12 cellular contexts compared by ENCODE assay signal in the genomic region with DNA sequence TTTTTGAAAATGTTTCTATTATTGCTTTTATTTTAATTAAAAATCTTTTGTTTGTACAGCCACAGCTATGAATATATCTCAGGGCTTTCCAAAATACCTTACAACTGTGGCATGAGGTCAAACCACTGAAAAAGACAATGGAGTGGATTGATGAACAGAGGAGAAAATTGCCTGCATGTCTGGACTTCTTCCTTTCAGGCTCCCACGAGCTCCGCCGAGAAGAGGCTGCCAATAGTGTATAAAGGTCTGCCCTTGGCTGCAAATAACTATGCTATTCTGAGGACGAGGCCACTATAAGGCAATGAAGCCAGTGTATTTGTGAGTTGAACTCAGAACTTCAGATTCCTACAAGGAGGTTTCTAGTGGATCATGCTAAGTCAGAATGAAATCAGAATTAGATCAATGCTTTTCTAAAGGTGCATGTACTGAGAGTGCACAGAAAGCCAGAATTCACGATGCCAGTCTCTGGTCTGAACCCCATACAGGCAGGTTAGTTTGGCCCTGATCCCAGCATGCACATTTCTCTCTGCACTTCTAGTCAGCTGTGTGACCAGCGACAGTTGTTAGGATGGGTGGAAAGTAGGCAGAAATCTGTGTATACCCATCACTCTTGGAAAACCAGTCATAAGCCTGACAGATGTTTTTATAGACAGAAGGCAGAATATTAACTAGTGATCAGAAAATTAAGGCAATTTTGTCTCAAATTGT. TPM values are rescaled to one million over a fixed set of nuclear protein-coding genes. Genes with fewer than 3 reads are reported as not detected.
DNase-seq lines count a peak whose midpoint lies in the region; ATAC-seq, FAIRE-seq and TF ChIP-seq lines count a peak whose summit lies in the region.
"Had no signal": no experiment of that assay in that cellular context is flagged by ENCODE, and none has a peak within 500 bp of the region (broad histone marks: within the 10 kb centered on the region; RNA-seq: fewer than 3 reads in every experiment).

No MANE protein-coding gene starts in this region.

- H3K9me3 Mint-ChIP-seq in glutamatergic neuron (ENCODE audit: unreplicated experiment) = no peaks in the 10 kb centered on the region
- H3K9me3 Mint-ChIP-seq: endodermal cell, neural progenitor cell had no signal

- peak; percentile 51 for DNase-seq in NCI-H1105 treated with DMSO at 0.1 percent for 48 hours (lab: John Stamatoyannopoulos, UW)
- peak in 24 of 61 donors; percentile 1 to 46 (median 8) for DNase-seq in caudate nucleus (lab: John Stamatoyannopoulos, UW)
- DNase-seq in keratinocyte (ENCODE audit: low read depth, low spot score) = no peak
- no peak for DNase-seq in glutamatergic neuron
- no peak for DNase-seq in stimulated activated CD4-positive, alpha-beta T cell treated with anti-CD3 and anti-CD28 coated beads, Interleukin-4, amount 100 ng/mL, for 24 hours
- DNase-seq: activated CD8-positive, alpha-beta memory T cell treated with anti-CD3 and anti-CD28 coated beads, Interleukin-2, amount 10 ng/mL, durations not matched to agents 7 days and 5 days; endodermal cell; SHP77 had no signal

- H4K20me1 ChIP-seq in keratinocyte (ENCODE audit: control insufficient read depth, extremely low read depth, insufficient read depth, low read length) = no peaks in the 10 kb centered on the region

- H3K4me1 Mint-ChIP-seq in glutamatergic neuron (ENCODE audit: low read depth, unreplicated experiment) = no peaks in the 10 kb centered on the region
- H3K4me1 Mint-ChIP-seq: neural progenitor cell had no signal

- H3K27me3 ChIP-seq in keratinocyte (ENCODE audit: control insufficient read depth, extremely low read depth, insufficient read depth, low read length) = no peaks in the 10 kb centered on the region
- no peaks in the 10 kb centered on the region for H3K27me3 ChIP-seq in stomach smooth muscle (ENCODE audit: control insufficient read depth in 1 of 2, insufficient read depth in 2 of 2, low read length in 2 of 2)
- H3K27me3 ChIP-seq: neural progenitor cell had no signal

- no peaks in the 10 kb centered on the region for H3K36me3 Mint-ChIP-seq in glutamatergic neuron (ENCODE audit: unreplicated experiment)
- H3K36me3 Mint-ChIP-seq: activated CD8-positive, alpha-beta memory T cell treated with anti-CD3 and anti-CD28 coated beads, Interleukin-2, amount 10 ng/mL, durations not matched to agents 7 days and 5 days; neural progenitor cell had no signal

- H3K27ac ChIP-seq in caudate nucleus (ENCODE audit: low read depth, low read length) = peak overlapping the region; percentile 24
- H3K27ac ChIP-seq in keratinocyte (ENCODE audit: control insufficient read depth, insufficient read depth, low read length) = no peak overlapping the region
- peak overlapping the region; percentile 19 for H3K27ac ChIP-seq in stomach smooth muscle (ENCODE audit: low read length)
- H3K27ac ChIP-seq: neural progenitor cell had no signal

- H3K27me3 Mint-ChIP-seq in glutamatergic neuron (ENCODE audit: unreplicated experiment) = no peaks in the 10 kb centered on the region

- H3K4me1 ChIP-seq in keratinocyte (ENCODE audit: control insufficient read depth, extremely low read depth, insufficient read depth, low read length) = peaks cover 10% of the 10 kb centered on the region
- H3K4me1 ChIP-seq in stomach smooth muscle (ENCODE audit: control insufficient read depth, insufficient read depth, low read length) = peaks cover 17% of the 10 kb centered on the region
- H3K4me1 ChIP-seq: neural progenitor cell had no signal

- H3K9me1 ChIP-seq in keratinocyte (ENCODE audit: control insufficient read depth, extremely low read depth, insufficient read depth, low read length) = no peaks in the 10 kb centered on the region

- no peaks in the 10 kb centered on the region for H3K9me3 ChIP-seq in keratinocyte (ENCODE audit: control insufficient read depth, low read depth, low read length)
- no peaks in the 10 kb centered on the region for H3K9me3 ChIP-seq in stomach smooth muscle (ENCODE audit: control insufficient read depth in 2 of 2, low read length in 2 of 2)

- H3K79me2 ChIP-seq in keratinocyte (ENCODE audit: control insufficient read depth, insufficient read depth, low read length) = no peaks in the 10 kb centered on the region

- no peak overlapping the region for H3K4me3 ChIP-seq in keratinocyte (ENCODE audit: control insufficient read depth in 2 of 3, extremely low read depth in 1 of 3, insufficient read depth in 2 of 3, low read depth in 1 of 3, low read length in 3 of 3)
- no peak overlapping the region for H3K4me3 ChIP-seq in stomach smooth muscle (ENCODE audit: low read length in 2 of 2)
- H3K4me3 ChIP-seq: neural progenitor cell had no signal

- ATAC-seq in GM18907 (IDR thresholded peaks at IDR 0.05; ENCODE audit: unreplicated experiment) (no peak), GM21717 (IDR thresholded peaks at IDR 0.05; ENCODE audit: unreplicated experiment) (no peak)
- ATAC-seq: activated CD8-positive, alpha-beta memory T cell treated with anti-CD3 and anti-CD28 coated beads, Interleukin-2, amount 10 ng/mL, durations not matched to agents 7 days and 5 days had no signal

- no peak overlapping the region for H3K4me3 Mint-ChIP-seq in glutamatergic neuron (ENCODE audit: unreplicated experiment)
- H3K4me3 Mint-ChIP-seq: activated CD8-positive, alpha-beta memory T cell treated with anti-CD3 and anti-CD28 coated beads, Interleukin-2, amount 10 ng/mL, durations not matched to agents 7 days and 5 days; endodermal cell; neural progenitor cell had no signal

- no peak overlapping the region for H3K9ac ChIP-seq in keratinocyte (ENCODE audit: control insufficient read depth, extremely low read depth, insufficient read depth, low read length)
- no peak overlapping the region for H3K9ac ChIP-seq in stomach smooth muscle (ENCODE audit: low read length in 2 of 2)
- H3K9ac ChIP-seq: neural progenitor cell had no signal

- TF ChIP-seq CTCF in keratinocyte (optimal IDR thresholded peaks at IDR 0.05 in 1 of 3, IDR thresholded peaks at IDR 0.05 in 1 of 3, conservative IDR thresholded peaks at IDR 0.05 in 1 of 3; ENCODE audit: extremely low read depth in 1 of 3, insufficient read depth in 2 of 3, low read length in 3 of 3) (no peak), glutamatergic neuron (IDR thresholded peaks at IDR 0.05; ENCODE audit: partially characterized antibody, unreplicated experiment) (no peak)

- H2AFZ ChIP-seq in keratinocyte (ENCODE audit: control insufficient read depth, low read length) = no peak overlapping the region
- H2AFZ ChIP-seq: neural progenitor cell had no signal

- peak overlapping the region; percentile 35 for H3K4me2 ChIP-seq in keratinocyte (ENCODE audit: control insufficient read depth, extremely low read depth, insufficient read depth, low read depth, low read length)
- H3K4me2 ChIP-seq: neural progenitor cell had no signal

- H3K36me3 ChIP-seq in keratinocyte (ENCODE audit: control insufficient read depth in 2 of 2, extremely low read depth in 1 of 2, insufficient read depth in 2 of 2, low read length in 2 of 2) = no peaks in the 10 kb centered on the region
- no peaks in the 10 kb centered on the region for H3K36me3 ChIP-seq in stomach smooth muscle (ENCODE audit: control insufficient read depth in 2 of 2, insufficient read depth in 2 of 2, low read length in 2 of 2)
- H3K36me3 ChIP-seq: neural progenitor cell had no signal

- no peak overlapping the region for H3K27ac Mint-ChIP-seq in glutamatergic neuron (ENCODE audit: unreplicated experiment)
- H3K27ac Mint-ChIP-seq: activated CD8-positive, alpha-beta memory T cell treated with anti-CD3 and anti-CD28 coated beads, Interleukin-2, amount 10 ng/mL, durations not matched to agents 7 days and 5 days; endodermal cell; neural progenitor cell had no signal

- dilution Hi-C loops in keratinocyte (cut with MboI; ENCODE audit: extremely low pct_ligation_motif_present, low sequenced_read_pairs) = no loop called here

- peak; percentile 85 for FAIRE-seq in keratinocyte (lab: Jason Lieb, UNC)

RNA-seq across cellular contexts. Expression of gene PLPP1, which starts 42.7 kb away (rescaled TPM):
- 12.8 to 13.5 TPM (median 13.2 TPM) in 3 replicates for polyA plus RNA-seq in keratinocyte
- 2.1 TPM for polyA plus RNA-seq in keratinocyte (2011; ENCODE audit: low read depth)
- 9.4 and 13.0 TPM in 2 replicates for polyA plus RNA-seq in keratinocyte (2011; cell fraction: cytosol; rRNA removed)
- 19.9 and 21.4 TPM in 2 replicates for polyA plus RNA-seq in keratinocyte (2011; cell fraction: nucleus; rRNA removed)
- 7.3 and 8.9 TPM in 2 replicates for polyA plus RNA-seq in keratinocyte (2012; ENCODE audit: low replicate concordance)
- polyA minus RNA-seq in keratinocyte = 3.0 to 13.3 TPM (median 11.1 TPM) in 3 replicates
- polyA minus RNA-seq in keratinocyte (2011; cell fraction: cytosol; rRNA and poly(A)+ RNA removed) = 17.6 TPM
- 8.9 and 11.9 TPM in 2 replicates for polyA minus RNA-seq in keratinocyte (2011; cell fraction: nucleus; rRNA and poly(A)+ RNA removed)
- total RNA-seq in glutamatergic neuron (ENCODE audit: unreplicated experiment) = 17.4 TPM
